Comparison of ENCODE assay signal across 18 cellular contexts in genomic region chrX:20427173-20427770, GRCh38.
DNase-seq lines count a peak whose midpoint lies in the region; ATAC-seq lines count a peak whose summit lies in the region.
"Had no signal": no experiment of that assay in that cellular context is flagged by ENCODE, and none has a peak within 500 bp of the region (broad histone marks: within the 10 kb centered on the region; RNA-seq: fewer than 3 reads in every experiment).

No MANE protein-coding gene starts in this region.

- H3K9me3 Mint-ChIP-seq in memory B cell: peaks cover 2% of the 10 kb centered on the region
- no peaks in the 10 kb centered on the region for H3K9me3 Mint-ChIP-seq in activated CD4-positive, alpha-beta memory T cell treated with anti-CD3 and anti-CD28 coated beads, Interleukin-2, amount 10 ng/mL, durations not matched to agents 7 days and 5 days
- H3K9me3 Mint-ChIP-seq: dendritic cell treated with granulocyte-macrophage colony-stimulating factor and Interleukin-4, amounts not matched to agents 40 ng/mL and 50 ng/mL, for 4 days; stimulated activated naive CD8-positive, alpha-beta T cell treated with anti-CD3 and anti-CD28 coated beads, Interleukin-15, Interleukin-2, amounts not matched to agents 100 ng/mL and 50 ng/mL, for 24 hours had no signal

- DNase-seq in KBM-7 (peak; percentile 57), memory B cell (ENCODE audit: low spot score in 2 of 2) (no peak), GM19238 (ENCODE audit: insufficient read length, low spot score) (no peak), midbrain (lab: John Stamatoyannopoulos, UW) (no peak), putamen (ENCODE audit: low spot score) (no peak)
- no peak for DNase-seq in activated CD4-positive, alpha-beta memory T cell treated with anti-CD3 and anti-CD28 coated beads, Interleukin-2, amount 10 ng/mL, durations not matched to agents 7 days and 5 days
- DNase-seq: activated naive CD4-positive, alpha-beta T cell treated with Interleukin-2 at 50 U/mL for 16 hours; GM23248; NCI-H2029 treated with DMSO at 0.1 percent for 48 hours; NCI-H524; posterior cingulate gyrus; spleen; WERI-Rb-1 had no signal

- in situ Hi-C loops in KBM-7 (cut with MboI; ENCODE audit: low pct_unique_long_range_greater_than_20kb, low sequenced_read_pairs): loop anchor here (25.0 kb wide), 1 partner anchor 165 kb away; the partner anchor contains the start of gene RPS6KA3

- H3K27ac Mint-ChIP-seq in memory B cell: no peak overlapping the region
- H3K27ac Mint-ChIP-seq in activated CD4-positive, alpha-beta memory T cell treated with anti-CD3 and anti-CD28 coated beads, Interleukin-2, amount 10 ng/mL, durations not matched to agents 7 days and 5 days: no peak overlapping the region
- H3K27ac Mint-ChIP-seq: dendritic cell treated with granulocyte-macrophage colony-stimulating factor and Interleukin-4, amounts not matched to agents 40 ng/mL and 50 ng/mL, for 4 days; stimulated activated naive CD8-positive, alpha-beta T cell treated with anti-CD3 and anti-CD28 coated beads, Interleukin-15, Interleukin-2, amounts not matched to agents 100 ng/mL and 50 ng/mL, for 24 hours had no signal

- H3K27me3 Mint-ChIP-seq in memory B cell: no peaks in the 10 kb centered on the region
- H3K27me3 Mint-ChIP-seq in activated CD4-positive, alpha-beta memory T cell treated with anti-CD3 and anti-CD28 coated beads, Interleukin-2, amount 10 ng/mL, durations not matched to agents 7 days and 5 days: no peaks in the 10 kb centered on the region
- H3K27me3 Mint-ChIP-seq: dendritic cell treated with granulocyte-macrophage colony-stimulating factor and Interleukin-4, amounts not matched to agents 40 ng/mL and 50 ng/mL, for 4 days; stimulated activated naive CD8-positive, alpha-beta T cell treated with anti-CD3 and anti-CD28 coated beads, Interleukin-15, Interleukin-2, amounts not matched to agents 100 ng/mL and 50 ng/mL, for 24 hours had no signal

- H3K36me3 Mint-ChIP-seq in memory B cell: peaks cover 2% of the 10 kb centered on the region
- no peaks in the 10 kb centered on the region for H3K36me3 Mint-ChIP-seq in activated CD4-positive, alpha-beta memory T cell treated with anti-CD3 and anti-CD28 coated beads, Interleukin-2, amount 10 ng/mL, durations not matched to agents 7 days and 5 days (ENCODE audit: low read depth)

- CTCF ChIA-PET in activated CD4-positive, alpha-beta memory T cell treated with anti-CD3 and anti-CD28 coated beads, Interleukin-2, amount 10 ng/mL, durations not matched to agents 7 days and 5 days (lab: Charles Lee): no interaction called here

- H3K4me1 Mint-ChIP-seq in memory B cell: peaks cover 3% of the 10 kb centered on the region
- no peaks in the 10 kb centered on the region for H3K4me1 Mint-ChIP-seq in activated CD4-positive, alpha-beta memory T cell treated with anti-CD3 and anti-CD28 coated beads, Interleukin-2, amount 10 ng/mL, durations not matched to agents 7 days and 5 days

- peak; percentile 55 for ATAC-seq in GM18858 (IDR thresholded peaks at IDR 0.05; ENCODE audit: unreplicated experiment)
- peak; percentile 60 for ATAC-seq in GM21825 (IDR thresholded peaks at IDR 0.05; ENCODE audit: unreplicated experiment)
- ATAC-seq in memory B cell (ENCODE audit: low read depth): peak; percentile 63
- ATAC-seq: esophagus mucosa had no signal

- no peak overlapping the region for H3K4me3 Mint-ChIP-seq in memory B cell
- no peak overlapping the region for H3K4me3 Mint-ChIP-seq in activated CD4-positive, alpha-beta memory T cell treated with anti-CD3 and anti-CD28 coated beads, Interleukin-2, amount 10 ng/mL, durations not matched to agents 7 days and 5 days
- H3K4me3 Mint-ChIP-seq: dendritic cell treated with granulocyte-macrophage colony-stimulating factor and Interleukin-4, amounts not matched to agents 40 ng/mL and 50 ng/mL, for 4 days; stimulated activated naive CD8-positive, alpha-beta T cell treated with anti-CD3 and anti-CD28 coated beads, Interleukin-15, Interleukin-2, amounts not matched to agents 100 ng/mL and 50 ng/mL, for 24 hours had no signal

- POLR2A ChIA-PET in activated CD4-positive, alpha-beta memory T cell treated with anti-CD3 and anti-CD28 coated beads, Interleukin-2, amount 10 ng/mL, durations not matched to agents 7 days and 5 days (lab: Charles Lee): no interaction called here
